Comparison of ENCODE assay signal across 1 cellular context in the genomic region with DNA sequence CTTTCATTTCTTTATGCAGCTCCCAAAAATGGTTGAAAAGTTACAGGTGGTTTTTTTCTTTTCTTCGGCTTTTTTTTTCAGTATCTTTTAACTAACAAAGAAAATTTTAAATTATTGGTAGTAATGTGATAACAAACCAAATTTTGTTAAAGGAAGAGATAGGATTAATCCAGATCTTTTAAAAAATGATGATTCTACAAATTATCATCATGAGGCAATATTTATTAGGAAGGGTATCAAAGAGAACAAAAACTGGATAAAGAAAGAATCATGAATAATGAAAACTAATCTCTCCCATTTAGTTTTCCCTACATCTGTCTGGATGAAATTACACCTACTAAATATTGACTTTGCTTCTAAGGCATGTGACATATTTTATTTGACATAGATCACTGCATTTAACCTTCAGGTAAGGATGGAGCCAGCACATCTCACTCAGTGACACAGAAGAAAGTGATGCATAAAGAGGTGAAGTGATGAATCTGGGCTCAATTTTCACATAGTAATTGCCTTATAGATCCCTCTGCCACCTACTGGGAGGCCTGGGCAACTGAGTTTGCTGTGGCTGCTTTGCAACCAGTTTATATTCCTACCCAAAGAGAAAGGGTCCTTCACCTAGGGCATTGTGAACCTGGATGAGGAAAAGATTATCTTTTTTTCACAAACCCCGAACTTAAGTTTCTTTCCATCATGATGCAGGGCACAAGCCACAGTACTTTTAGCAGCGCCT.
TF ChIP-seq lines count a peak whose summit lies in the region.

No MANE protein-coding gene starts in this region.

TF ChIP-seq in H1, 55 proteins besides CTCF, POLR2A, EP300 and RAD21:
- TF ChIP-seq KDM1A (IDR thresholded peaks at IDR 0.05; ENCODE audit: borderline replicate concordance, low read length) (no peak), SIN3A (conservative IDR thresholded peaks at IDR 0.05 in 1 of 2, IDR thresholded peaks at IDR 0.05 in 1 of 2; ENCODE audit: low read depth in 1 of 2, low read length in 2 of 2) (no peak), POLR2AphosphoS5 (IDR thresholded peaks at IDR 0.05; ENCODE audit: low read depth, low read length) (no peak), SIX5 (IDR thresholded peaks at IDR 0.05; ENCODE audit: low read depth, low read length) (no peak), POU5F1 (IDR thresholded peaks at IDR 0.05; ENCODE audit: low read depth, low read length) (no peak), NRF1 (IDR thresholded peaks at IDR 0.05; ENCODE audit: low read depth, low read length) (no peak), SP4 (IDR thresholded peaks at IDR 0.05; ENCODE audit: low read length) (no peak), PHF8 (conservative IDR thresholded peaks at IDR 0.05; ENCODE audit: low read depth, low read length) (no peak), TBP (IDR thresholded peaks at IDR 0.05; ENCODE audit: low read depth, low read length) (no peak)
- TF ChIP-seq, protein P1, sequence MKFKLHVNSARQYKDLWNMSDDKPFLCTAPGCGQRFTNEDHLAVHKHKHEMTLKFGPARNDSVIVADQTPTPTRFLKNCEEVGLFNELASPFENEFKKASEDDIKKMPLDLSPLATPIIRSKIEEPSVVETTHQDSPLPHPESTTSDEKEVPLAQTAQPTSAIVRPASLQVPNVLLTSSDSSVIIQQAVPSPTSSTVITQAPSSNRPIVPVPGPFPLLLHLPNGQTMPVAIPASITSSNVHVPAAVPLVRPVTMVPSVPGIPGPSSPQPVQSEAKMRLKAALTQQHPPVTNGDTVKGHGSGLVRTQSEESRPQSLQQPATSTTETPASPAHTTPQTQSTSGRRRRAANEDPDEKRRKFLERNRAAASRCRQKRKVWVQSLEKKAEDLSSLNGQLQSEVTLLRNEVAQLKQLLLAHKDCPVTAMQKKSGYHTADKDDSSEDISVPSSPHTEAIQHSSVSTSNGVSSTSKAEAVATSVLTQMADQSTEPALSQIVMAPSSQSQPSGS (IDR thresholded peaks at IDR 0.05; ENCODE audit: low read length): no peak
TF ChIP-seq in H1: peak in this region for 0.
